In the genomic region with DNA sequence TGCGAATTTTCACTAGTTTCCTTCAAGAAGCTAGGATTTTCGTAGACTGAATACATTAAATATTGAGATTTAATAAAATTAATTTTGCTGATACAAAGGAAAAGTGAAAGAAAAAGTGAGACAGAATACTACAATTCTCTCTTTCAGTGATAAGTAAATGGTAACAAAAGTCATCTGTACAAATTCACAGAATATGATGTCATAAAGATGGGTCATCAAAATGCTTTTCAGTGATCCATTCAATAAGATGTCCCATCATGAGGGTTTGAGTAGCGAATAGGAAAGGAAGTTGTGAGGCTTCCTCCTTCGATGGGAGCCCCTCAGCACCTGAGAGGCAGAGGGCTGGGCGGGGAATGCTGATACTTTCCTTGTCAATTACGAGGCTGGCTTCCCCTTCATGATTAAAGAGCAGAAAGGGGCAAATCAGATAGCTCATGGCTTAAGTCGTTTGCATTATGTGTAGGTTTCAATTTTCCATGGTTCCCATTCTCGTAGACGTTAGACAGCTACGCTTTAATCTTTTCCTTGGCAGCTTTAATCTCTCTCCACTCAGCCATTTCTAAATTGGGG, we compare ENCODE assay signal across 20 cellular contexts.
"Had no signal": no experiment of that assay in that cellular context is flagged by ENCODE, and none has a peak within 500 bp of the region (broad histone marks: within the 10 kb centered on the region; RNA-seq: fewer than 3 reads in every experiment).

No MANE protein-coding gene starts in this region.

- H3K27me3 ChIP-seq: neural progenitor cell, spleen, upper lobe of right lung had no signal

- H2AFZ ChIP-seq: neural progenitor cell had no signal

- H3K36me3 ChIP-seq: neural progenitor cell, prostate gland, spleen, thoracic aorta, upper lobe of right lung had no signal

- ATAC-seq: activated CD4-positive, alpha-beta T cell treated with anti-CD3 and anti-CD28 coated beads for 36 hours; activated CD8-positive, alpha-beta memory T cell treated with anti-CD3 and anti-CD28 coated beads, Interleukin-2, amount 10 ng/mL, durations not matched to agents 7 days and 5 days; mucosa of descending colon; sciatic nerve; stimulated activated naive B cell treated with anti-CD40 and anti-IgM and Interleukin-4, amounts not matched to agents 10 μg/mL and 1 μg/mL and 100 μg/mL, for 72 hours; upper lobe of right lung; WTC11 had no signal

- H3K4me1 ChIP-seq: foreskin keratinocyte, prostate gland, spleen, upper lobe of right lung had no signal

- H3K27ac ChIP-seq: foreskin keratinocyte, neural progenitor cell, prostate gland, spleen, thoracic aorta, upper lobe of right lung had no signal

- H3K4me2 ChIP-seq: neural progenitor cell had no signal

- FAIRE-seq: TTC549 had no signal

- H3K9me3 ChIP-seq: mucosa of descending colon, prostate gland, thoracic aorta, upper lobe of right lung had no signal

- DNase-seq: activated CD4-positive, alpha-beta memory T cell treated with anti-CD3 and anti-CD28 coated beads, Interleukin-2, amount 10 ng/mL, durations not matched to agents 7 days and 5 days; activated CD4-positive, alpha-beta T cell treated with anti-CD3 and anti-CD28 coated beads for 36 hours; activated CD8-positive, alpha-beta memory T cell treated with anti-CD3 and anti-CD28 coated beads, Interleukin-2, amount 10 ng/mL, durations not matched to agents 7 days and 5 days; activated naive CD4-positive, alpha-beta T cell; activated naive CD8-positive, alpha-beta T cell treated with anti-CD3 and anti-CD28 coated beads for 36 hours; amniotic stem cell; caudate nucleus; glutamatergic neuron; mucosa of descending colon; naive B cell; spleen; stimulated activated naive B cell treated with anti-CD40 and anti-IgM and Interleukin-4, amounts not matched to agents 10 μg/mL and 1 μg/mL and 100 μg/mL, for 72 hours; upper lobe of right lung had no signal

- H3K9ac ChIP-seq: neural progenitor cell had no signal

- H3K4me3 ChIP-seq: mucosa of descending colon, neural progenitor cell, prostate gland, spleen, upper lobe of right lung had no signal
